In genomic region chr11:62538470-62539237, GRCh38 we compare ENCODE assay signal across 8 cellular contexts. TPM values are rescaled to one million over a fixed set of nuclear protein-coding genes. Genes with fewer than 3 reads are reported as not detected.
DNase-seq lines count a peak whose midpoint lies in the region; ATAC-seq and TF ChIP-seq lines count a peak whose summit lies in the region.

No MANE protein-coding gene starts in this region.

- H3K9me3 ChIP-seq in heart right ventricle, result no peaks in the 10 kb centered on the region
- H3K9me3 ChIP-seq in mucosa of descending colon, result no peaks in the 10 kb centered on the region
- H3K9me3 ChIP-seq in uterus, result no peaks in the 10 kb centered on the region

- DNase-seq in heart right ventricle (no peak), Right ventricle myocardium inferior (ENCODE audit: missing footprints) (no peak), mucosa of descending colon (peak in 1 of 3 donors; percentile 29), uterus (no peak), amniotic stem cell (lab: John Stamatoyannopoulos, UW) (no peak)
- no peak for DNase-seq in activated naive CD8-positive, alpha-beta T cell treated with anti-CD3 and anti-CD28 coated beads, Interleukin-2, amount 50 U/mL, for 24 hours

- H3K27me3 Mint-ChIP-seq in activated naive CD8-positive, alpha-beta T cell treated with anti-CD3 and anti-CD28 coated beads, Interleukin-2, amount 50 U/mL, for 24 hours, result no peaks in the 10 kb centered on the region

- peak overlapping the region in 9 of 10 donors; percentile 55 to 100 (median 99) for H3K27ac ChIP-seq in heart right ventricle
- peak overlapping the region; percentile 95 to 99 for H3K27ac ChIP-seq in uterus

- WGBS in heart right ventricle, 2 donors, result 53 to 62% methylated on average over 19 of the region's 19 CpGs

- no peak for TF ChIP-seq POLR2A in uterus (IDR thresholded peaks at IDR 0.05)

- ATAC-seq in heart right ventricle (no peak), Right ventricle myocardium inferior (no peak), mucosa of descending colon (peak; percentile 3), GM18520 (IDR thresholded peaks at IDR 0.05; ENCODE audit: unreplicated experiment) (no peak), GM18858 (IDR thresholded peaks at IDR 0.05; ENCODE audit: unreplicated experiment) (no peak)
- ATAC-seq in activated naive CD8-positive, alpha-beta T cell treated with anti-CD3 and anti-CD28 coated beads, Interleukin-2, amount 50 U/mL, for 24 hours, result no peak

- intact Hi-C loops in heart right ventricle (cut with DNase I), result no loop called here
- intact Hi-C loops in Right ventricle myocardium inferior (cut with DNase I), result no loop called here
- intact Hi-C loops in mucosa of descending colon (cut with DNase I, micrococcal nuclease), result no loop called here
- intact Hi-C loops in uterus (cut with DNase I; ENCODE audit: low total_unique reads), result no loop called here

- H3K4me3 Mint-ChIP-seq in activated naive CD8-positive, alpha-beta T cell treated with anti-CD3 and anti-CD28 coated beads, Interleukin-2, amount 50 U/mL, for 24 hours, result peak overlapping the region; percentile 20

- H3K36me3 ChIP-seq in heart right ventricle (peaks cover 0 to 50% (median 24%) of the 10 kb centered on the region in 9 donors), mucosa of descending colon (ENCODE audit: low read depth) (no peaks in the 10 kb centered on the region), uterus (no peaks in the 10 kb centered on the region)

- peak overlapping the region; percentile 62 for H3K27ac Mint-ChIP-seq in activated naive CD8-positive, alpha-beta T cell treated with anti-CD3 and anti-CD28 coated beads, Interleukin-2, amount 50 U/mL, for 24 hours

- no peak for TF ChIP-seq CTCF in heart right ventricle (IDR thresholded peaks at IDR 0.05)
- no peak for TF ChIP-seq CTCF in mucosa of descending colon (IDR thresholded peaks at IDR 0.05)
- no peak for TF ChIP-seq CTCF in uterus (IDR thresholded peaks at IDR 0.05)

- H3K9me3 Mint-ChIP-seq in activated naive CD8-positive, alpha-beta T cell treated with anti-CD3 and anti-CD28 coated beads, Interleukin-2, amount 50 U/mL, for 24 hours, result no peaks in the 10 kb centered on the region

- H3K27me3 ChIP-seq in heart right ventricle (no peaks in the 10 kb centered on the region), uterus (no peaks in the 10 kb centered on the region)

- H3K4me1 ChIP-seq in heart right ventricle, result peaks cover 60 to 89% (median 77%) of the 10 kb centered on the region in 9 donors
- H3K4me1 ChIP-seq in mucosa of descending colon (ENCODE audit: low read depth), result peaks cover 65% of the 10 kb centered on the region
- H3K4me1 ChIP-seq in uterus, result peaks cover 20 to 52% of the 10 kb centered on the region in 2 donors

- H3K36me3 Mint-ChIP-seq in activated naive CD8-positive, alpha-beta T cell treated with anti-CD3 and anti-CD28 coated beads, Interleukin-2, amount 50 U/mL, for 24 hours (ENCODE audit: low read depth), result peaks cover 7% of the 10 kb centered on the region

- H3K4me3 ChIP-seq in heart right ventricle (peak overlapping the region in 8 of 10 donors; percentile 5 to 100 (median 99)), mucosa of descending colon (no peak overlapping the region), uterus (peak overlapping the region; percentile 6 to 8)

- H3K4me1 Mint-ChIP-seq in activated naive CD8-positive, alpha-beta T cell treated with anti-CD3 and anti-CD28 coated beads, Interleukin-2, amount 50 U/mL, for 24 hours, result peaks cover 52% of the 10 kb centered on the region

RNA-seq across cellular contexts. Expression of gene AHNAK, which starts 8.0 kb away (rescaled TPM):
- 100 to 1,000 TPM; 259 to 447 (median 386) TPM for total RNA-seq in heart right ventricle
- 100 to 1,000 TPM; 101 to 113 TPM for polyA plus RNA-seq in heart right ventricle
- total RNA-seq in Right ventricle myocardium inferior, result 332 TPM
- 1,000 to 10,000 TPM in 1 of 3 donors, 100 to 1,000 TPM in 2; 473 to 1,283 (median 535) TPM for total RNA-seq in mucosa of descending colon
- 1,000 to 10,000 TPM in 1 of 4 donors, 100 to 1,000 TPM in 3; 452 to 1,353 (median 779) TPM for total RNA-seq in uterus

RNA-seq across cellular contexts. Expression of gene EEF1G, which starts 35.0 kb away (rescaled TPM):
- total RNA-seq in heart right ventricle (1,000 to 10,000 TPM in 5 of 10 donors, 100 to 1,000 TPM in 5; 784 to 1,131 (median 1,002) TPM), Right ventricle myocardium inferior (907 TPM), mucosa of descending colon (1,000 to 10,000 TPM; 1,059 to 1,365 (median 1,164) TPM), uterus (1,000 to 10,000 TPM; 1,301 to 1,426 (median 1,363) TPM)
- polyA plus RNA-seq in heart right ventricle, result 1,000 to 10,000 TPM in 1 of 2 donors, 100 to 1,000 TPM in 1; 555 to 1,173 TPM

RNA-seq across cellular contexts. Expression of gene TUT1, which starts 52.7 kb away (rescaled TPM):
- total RNA-seq in heart right ventricle, result 10 to 100 TPM in 8 of 10 donors, 1 to 10 TPM in 2; 8.2 to 17.9 (median 12.3) TPM
- polyA plus RNA-seq in heart right ventricle, result 10 to 100 TPM in 1 of 2 donors, 1 to 10 TPM in 1; 9.3 to 19.2 TPM
- 13.7 TPM for total RNA-seq in Right ventricle myocardium inferior
- 10 to 100 TPM; 11.9 to 19.8 (median 13.3) TPM for total RNA-seq in mucosa of descending colon
- 10 to 100 TPM in 1 of 4 donors, 1 to 10 TPM in 3; 7.1 to 19.3 (median 8.6) TPM for total RNA-seq in uterus
